ENCODE assay signal across 7 cellular contexts in the genomic region with DNA sequence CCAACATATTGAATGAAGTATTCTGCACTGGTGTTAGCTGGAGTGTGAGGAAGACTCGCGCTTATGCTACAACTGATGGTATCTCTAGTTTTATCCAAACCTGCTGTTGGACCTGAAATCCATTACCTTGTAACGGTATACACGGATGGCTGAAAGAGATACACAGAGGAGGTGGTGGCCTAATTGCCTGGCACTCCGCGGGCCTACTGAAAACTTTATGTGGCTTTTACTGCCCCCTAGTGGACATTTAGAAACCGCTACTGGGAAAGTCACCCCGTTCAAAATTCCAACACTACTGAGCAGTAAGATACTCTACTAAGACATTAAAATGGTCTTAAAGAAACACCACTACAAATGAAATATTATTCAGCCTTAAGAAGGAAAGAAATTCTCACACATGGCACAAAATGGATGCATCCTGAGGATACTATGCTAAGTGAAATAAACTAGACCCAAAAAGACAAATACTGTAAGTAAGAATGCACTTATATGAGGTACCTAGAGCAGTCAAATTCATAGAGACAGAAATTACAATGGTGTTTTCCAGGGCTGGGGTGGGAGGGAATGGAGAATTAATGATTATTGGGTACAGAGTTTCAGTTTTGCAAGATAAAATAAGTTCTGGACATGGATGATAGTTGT.
DNase-seq lines count a peak whose midpoint lies in the region; TF ChIP-seq lines count a peak whose summit lies in the region.

No MANE protein-coding gene starts in this region.

- H3K36me3 ChIP-seq in GM06990 (ENCODE audit: control insufficient read depth, insufficient read depth, low read length): no peaks in the 10 kb centered on the region

- no peaks in the 10 kb centered on the region for H3K36me3 Mint-ChIP-seq in glutamatergic neuron (ENCODE audit: unreplicated experiment)

- H3K4me1 Mint-ChIP-seq in glutamatergic neuron (ENCODE audit: low read depth, unreplicated experiment): peaks cover 4% of the 10 kb centered on the region

- DNase-seq in GM06990 (ENCODE audit: extremely low read depth, insufficient read length): no peak
- DNase-seq in Jurkat, Clone E6-1 (ENCODE audit: low read depth, low spot score): peak; percentile 73
- peak; percentile 80 for DNase-seq in OCI-M1 (lab: John Stamatoyannopoulos, UW)
- peak; percentile 21 for DNase-seq in activated naive CD4-positive, alpha-beta T cell treated with anti-CD3 and anti-CD28 coated beads, Interleukin-2, amount 50 U/mL, for 16 hours
- DNase-seq in glutamatergic neuron: peak; percentile 39
- peak; percentile 83 for DNase-seq in posterior vena cava (ENCODE audit: low spot score)
- no peak for DNase-seq in effector CD4-positive, alpha-beta T cell

- no peak overlapping the region for H3K4me3 Mint-ChIP-seq in glutamatergic neuron (ENCODE audit: unreplicated experiment)

- no peak overlapping the region for H3K4me3 ChIP-seq in GM06990 (replicated peaks; ENCODE audit: low read depth, low read length)
- no peak overlapping the region for H3K4me3 ChIP-seq in Jurkat, Clone E6-1 (ENCODE audit: low read length)

- intact Hi-C loops in posterior vena cava (cut with DNase I): loop anchor here (5.0 kb wide), 2 partner anchors 305 to 445 kb away; no protein-coding TSS in a partner anchor

- TF ChIP-seq CTCF in GM06990 (IDR thresholded peaks at IDR 0.05; ENCODE audit: insufficient read depth, low read length, poor library complexity, severe bottlenecking) (peak; percentile 76), glutamatergic neuron (IDR thresholded peaks at IDR 0.05; ENCODE audit: partially characterized antibody, unreplicated experiment) (peak; percentile 93)

- no peaks in the 10 kb centered on the region for H3K27me3 ChIP-seq in GM06990 (replicated peaks; ENCODE audit: control insufficient read depth, insufficient read depth, low read length)

- H3K27ac Mint-ChIP-seq in glutamatergic neuron (ENCODE audit: unreplicated experiment): no peak overlapping the region

- peaks cover 1% of the 10 kb centered on the region for H3K27me3 Mint-ChIP-seq in glutamatergic neuron (ENCODE audit: unreplicated experiment)

- no peaks in the 10 kb centered on the region for H3K9me3 Mint-ChIP-seq in glutamatergic neuron (ENCODE audit: unreplicated experiment)

Comparison
In these comparisons a context has a peak if more than half of its experiments do, and no peak if none do; other contexts are left out.
1. DNase-seq: peak in Jurkat, Clone E6-1 (single experiment), OCI-M1 (single experiment), activated naive CD4-positive, alpha-beta T cell treated with anti-CD3 and anti-CD28 coated beads, Interleukin-2, amount 50 U/mL, for 16 hours (single experiment), glutamatergic neuron (single experiment) and posterior vena cava (single experiment); none in GM06990 (single experiment) and effector CD4-positive, alpha-beta T cell (single experiment).